ENCODE assay signal across 4 cellular contexts in genomic region chr5:120426632-120427275, GRCh38. TPM values are rescaled to one million over a fixed set of nuclear protein-coding genes. Genes with fewer than 3 reads are reported as not detected.
"Had no signal": no experiment of that assay in that cellular context is flagged by ENCODE, and none has a peak within 500 bp of the region (broad histone marks: within the 10 kb centered on the region; RNA-seq: fewer than 3 reads in every experiment).

No MANE protein-coding gene starts in this region.

RNA-seq across cellular contexts. Expression of gene PRR16, which starts 37.3 kb away (rescaled TPM):
- total RNA-seq: dermis microvascular lymphatic vessel endothelial cell; left lobe of liver; naive thymus-derived CD4-positive, alpha-beta T cell had no signal
- polyA plus RNA-seq: immature natural killer cell; naive thymus-derived CD4-positive, alpha-beta T cell had no signal
